In the genomic region with DNA sequence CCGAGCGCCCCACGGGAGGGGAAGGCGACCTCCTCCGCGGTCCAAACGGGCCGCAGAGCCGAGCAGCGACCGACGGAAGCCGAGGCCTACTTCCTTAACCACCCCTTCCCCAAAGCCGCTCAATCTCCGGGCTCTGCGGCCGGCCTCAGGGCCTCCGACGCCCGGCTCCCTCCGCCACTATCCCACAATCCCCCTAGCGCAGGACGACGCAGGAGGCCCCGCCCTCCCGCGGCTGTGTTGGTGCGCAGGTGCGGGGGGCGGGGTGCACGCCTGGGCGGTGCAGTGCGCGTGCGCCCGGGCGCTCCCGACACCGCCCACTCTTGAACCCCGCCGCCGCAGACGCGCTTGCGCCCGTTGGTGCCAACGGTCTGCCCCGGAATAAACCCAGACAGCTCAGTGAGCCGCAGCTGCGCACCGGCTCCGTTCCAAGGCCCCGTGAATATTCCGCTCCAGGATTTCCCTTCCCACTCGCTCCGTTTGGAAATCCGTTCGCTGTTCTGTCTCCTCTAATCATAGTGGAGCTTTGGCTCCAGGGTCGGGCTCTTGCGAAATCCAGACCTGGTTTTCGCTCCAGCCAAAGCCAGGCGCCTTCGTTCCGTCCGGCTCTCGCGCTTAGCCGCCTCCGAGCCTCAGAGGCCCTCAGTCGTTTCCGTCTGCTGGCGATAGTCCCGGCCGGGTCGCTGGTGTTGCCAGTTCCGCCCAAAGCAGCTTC, we compare ENCODE assay signal across 8 cellular contexts.
A peak's percentile ranks its signal among the peaks of the same experiment; 100 is the strongest.
DNase-seq lines count a peak whose midpoint lies in the region; ATAC-seq and TF ChIP-seq lines count a peak whose summit lies in the region.

A gene with protein sequence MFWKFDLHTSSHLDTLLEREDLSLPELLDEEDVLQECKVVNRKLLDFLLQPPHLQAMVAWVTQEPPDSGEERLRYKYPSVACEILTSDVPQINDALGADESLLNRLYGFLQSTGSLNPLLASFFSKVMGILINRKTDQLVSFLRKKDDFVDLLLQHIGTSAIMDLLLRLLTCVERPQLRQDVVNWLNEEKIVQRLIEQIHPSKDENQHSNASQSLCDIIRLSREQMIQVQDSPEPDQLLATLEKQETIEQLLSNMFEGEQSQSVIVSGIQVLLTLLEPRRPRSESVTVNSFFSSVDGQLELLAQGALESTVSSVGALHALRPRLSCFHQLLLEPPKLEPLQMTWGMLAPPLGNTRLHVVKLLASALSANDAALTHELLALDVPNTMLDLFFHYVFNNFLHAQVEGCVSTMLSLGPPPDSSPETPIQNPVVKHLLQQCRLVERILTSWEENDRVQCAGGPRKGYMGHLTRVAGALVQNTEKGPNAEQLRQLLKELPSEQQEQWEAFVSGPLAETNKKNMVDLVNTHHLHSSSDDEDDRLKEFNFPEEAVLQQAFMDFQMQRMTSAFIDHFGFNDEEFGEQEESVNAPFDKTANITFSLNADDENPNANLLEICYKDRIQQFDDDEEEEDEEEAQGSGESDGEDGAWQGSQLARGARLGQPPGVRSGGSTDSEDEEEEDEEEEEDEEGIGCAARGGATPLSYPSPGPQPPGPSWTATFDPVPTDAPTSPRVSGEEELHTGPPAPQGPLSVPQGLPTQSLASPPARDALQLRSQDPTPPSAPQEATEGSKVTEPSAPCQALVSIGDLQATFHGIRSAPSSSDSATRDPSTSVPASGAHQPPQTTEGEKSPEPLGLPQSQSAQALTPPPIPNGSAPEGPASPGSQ (minus strand): TSS at position 190 of the 712 bp plus-strand sequence. CDS start 11,914 bp downstream, outside the sequence.

- H3K9ac ChIP-seq in ES-I3 (ENCODE audit: low read depth, low read length) = peak within 1 kb of the TSS; percentile 89
- H3K9ac ChIP-seq in MM.1S (ENCODE audit: low read length) = peak within 1 kb of the TSS; percentile 97

- H2AFZ ChIP-seq in MM.1S (ENCODE audit: low read length) = peak within 1 kb of the TSS; percentile 75

- H3K9me2 ChIP-seq in MM.1S (replicated peaks; ENCODE audit: insufficient read depth, low read length) = no peaks in the 10 kb centered on the region

- peak within 1 kb of the TSS; percentile 97 for H3K4me3 Mint-ChIP-seq in nephron progenitor cell
- peak within 1 kb of the TSS; percentile 97 to 99 for H3K4me3 Mint-ChIP-seq in stimulated activated naive CD8-positive, alpha-beta T cell treated with anti-CD3 and anti-CD28 coated beads, Interleukin-15, amount 100 ng/mL, for 72 hours

- in situ Hi-C loops in HAP-1 (cut with MboI; ENCODE audit: low sequenced_read_pairs) = no loop called here

- no peaks in the 10 kb centered on the region for H4K20me1 ChIP-seq in MM.1S (ENCODE audit: insufficient read depth, low read length)

- H3K4me1 Mint-ChIP-seq in nephron progenitor cell = peaks cover 49% of the 10 kb centered on the region
- peaks cover 37% of the 10 kb centered on the region for H3K4me1 Mint-ChIP-seq in stimulated activated naive CD8-positive, alpha-beta T cell treated with anti-CD3 and anti-CD28 coated beads, Interleukin-15, amount 100 ng/mL, for 72 hours

- peak; percentile 96 to 97 for DNase-seq in HAP-1 (ENCODE audit: low spot score in 2 of 2)
- peak; percentile 97 for DNase-seq in MM.1S
- DNase-seq in SIG-M5 (lab: John Stamatoyannopoulos, UW) = peak; percentile 94
- peak; percentile 93 for DNase-seq in activated gamma-delta T cell (lab: John Stamatoyannopoulos, UW)
- peak; percentile 99 for DNase-seq in fibroblast of the conjunctiva (ENCODE audit: low read depth)
- peak; percentile 97 for DNase-seq in nephron progenitor cell
- DNase-seq in stimulated activated naive CD8-positive, alpha-beta T cell treated with anti-CD3 and anti-CD28 coated beads, Interleukin-15, amount 100 ng/mL, for 72 hours = peak; percentile 99

- TF ChIP-seq CTCF in MM.1S (IDR thresholded peaks at IDR 0.05; ENCODE audit: low read length) (no peak), nephron progenitor cell (IDR thresholded peaks at IDR 0.05) (no peak)

- peaks cover 45% of the 10 kb centered on the region for H3K79me2 ChIP-seq in MM.1S (ENCODE audit: low read length)

- H3K27ac ChIP-seq in MM.1S (ENCODE audit: low read length) = peak within 1 kb of the TSS; percentile 96

- H3K9me3 Mint-ChIP-seq in nephron progenitor cell = no peaks in the 10 kb centered on the region
- no peaks in the 10 kb centered on the region for H3K9me3 Mint-ChIP-seq in stimulated activated naive CD8-positive, alpha-beta T cell treated with anti-CD3 and anti-CD28 coated beads, Interleukin-15, amount 100 ng/mL, for 72 hours

- peak within 1 kb of the TSS; percentile 97 for H3K4me2 ChIP-seq in MM.1S (ENCODE audit: low read depth, low read length)

- H3K27me3 Mint-ChIP-seq in nephron progenitor cell (ENCODE audit: low read depth, poor library complexity) = no peaks in the 10 kb centered on the region
- no peaks in the 10 kb centered on the region for H3K27me3 Mint-ChIP-seq in stimulated activated naive CD8-positive, alpha-beta T cell treated with anti-CD3 and anti-CD28 coated beads, Interleukin-15, amount 100 ng/mL, for 72 hours

- H3K9me3 ChIP-seq in ES-I3 (ENCODE audit: control insufficient read depth, insufficient read depth, low read length) (no peaks in the 10 kb centered on the region), HAP-1 (no peaks in the 10 kb centered on the region), MM.1S (replicated peaks; ENCODE audit: insufficient read depth, low read length) (no peaks in the 10 kb centered on the region)

- peak within 1 kb of the TSS; percentile 99 for H3K27ac Mint-ChIP-seq in nephron progenitor cell
- H3K27ac Mint-ChIP-seq in stimulated activated naive CD8-positive, alpha-beta T cell treated with anti-CD3 and anti-CD28 coated beads, Interleukin-15, amount 100 ng/mL, for 72 hours = peak within 1 kb of the TSS; percentile 99

- H3K36me3 Mint-ChIP-seq in nephron progenitor cell (ENCODE audit: low read depth) = peaks cover 15% of the 10 kb centered on the region

- H3K4me1 ChIP-seq in ES-I3 (ENCODE audit: insufficient read depth, low read length) = peaks cover 22% of the 10 kb centered on the region
- peaks cover 23% of the 10 kb centered on the region for H3K4me1 ChIP-seq in HAP-1
- H3K4me1 ChIP-seq in MM.1S (ENCODE audit: low read length) = peaks cover 17% of the 10 kb centered on the region

- H3K36me3 ChIP-seq in ES-I3 (ENCODE audit: insufficient read depth, low read length) = no peaks in the 10 kb centered on the region
- peaks cover 5% of the 10 kb centered on the region; the same call in 1 of the 2 replicates for H3K36me3 ChIP-seq in HAP-1 (replicated peaks)
- no peaks in the 10 kb centered on the region for H3K36me3 ChIP-seq in MM.1S (replicated peaks; ENCODE audit: insufficient read depth, low read length)

- H3K27me3 ChIP-seq in HAP-1 (ENCODE audit: low read depth) = no peaks in the 10 kb centered on the region
- no peaks in the 10 kb centered on the region for H3K27me3 ChIP-seq in MM.1S (replicated peaks; ENCODE audit: insufficient read depth, low read length)

- H3K4me3 ChIP-seq in HAP-1 (peak within 1 kb of the TSS; percentile 97), MM.1S (ENCODE audit: low read length) (peak within 1 kb of the TSS; percentile 95)

- peaks cover 53% of the 10 kb centered on the region for H3F3A ChIP-seq in MM.1S (ENCODE audit: insufficient read depth, low read length)

- peak; percentile 80 for ATAC-seq in stimulated activated naive CD8-positive, alpha-beta T cell treated with anti-CD3 and anti-CD28 coated beads, Interleukin-15, amount 100 ng/mL, for 72 hours

Comparison
In these comparisons a context has a peak if more than half of its experiments do, and no peak if none do; other contexts are left out.
1. Peak in every context shown above with its lines: DNase-seq, ATAC-seq, H3K4me3 ChIP-seq and H3K27ac ChIP-seq.